8 cellular contexts compared by ENCODE assay signal in the genomic region with DNA sequence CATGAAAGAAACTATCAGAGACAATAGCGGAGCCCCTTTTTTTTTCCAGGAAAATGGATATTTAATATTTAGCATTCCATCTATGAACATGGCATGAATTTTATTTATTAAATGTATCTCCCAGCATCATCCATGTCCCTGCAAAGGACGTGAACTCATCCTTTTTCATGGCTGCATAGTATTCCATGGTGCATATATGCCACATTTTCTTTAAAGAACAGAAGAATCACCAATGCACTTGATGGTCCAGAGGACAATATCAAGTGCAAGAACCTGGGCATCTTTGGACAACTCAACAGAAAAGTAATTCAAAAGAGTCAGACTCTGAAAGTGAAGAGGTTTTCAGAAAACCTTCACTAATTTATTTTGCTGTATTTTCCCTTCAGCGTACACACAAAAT.
"Had no signal": no experiment of that assay in that cellular context is flagged by ENCODE, and none has a peak within 500 bp of the region (broad histone marks: within the 10 kb centered on the region; RNA-seq: fewer than 3 reads in every experiment).

No MANE protein-coding gene starts in this region.

- ATAC-seq: GM12878 had no signal

- FAIRE-seq: G401.6, GM12878, GM12891, GM12892, GM18507, GM19239 had no signal

- DNase-seq: GDM1, GF-D8 had no signal

- H3K4me3 ChIP-seq: GM12878 had no signal
